In the genomic region with DNA sequence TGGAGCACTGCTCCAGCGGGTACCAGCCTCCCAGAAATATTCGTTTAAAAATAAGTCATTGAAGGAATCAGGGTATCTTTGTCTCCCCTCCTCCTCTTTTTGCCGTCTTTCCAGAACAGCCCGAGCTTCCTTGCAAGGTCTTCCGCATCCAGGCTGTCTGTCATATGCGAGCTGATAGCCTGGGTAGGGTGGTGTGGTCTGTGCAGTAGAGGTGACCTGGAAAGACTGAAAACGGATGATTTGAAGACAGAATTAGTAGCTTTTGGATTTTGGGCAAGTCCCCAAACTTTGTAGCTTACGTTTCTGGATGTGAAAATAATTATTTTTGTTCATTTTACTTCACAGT, we compare ENCODE assay signal across 8 cellular contexts. TPM values are rescaled to one million over a fixed set of nuclear protein-coding genes. Genes with fewer than 3 reads are reported as not detected.
A peak's percentile ranks its signal among the peaks of the same experiment; 100 is the strongest.
DNase-seq lines count a peak whose midpoint lies in the region; ATAC-seq, FAIRE-seq and TF ChIP-seq lines count a peak whose summit lies in the region.

No MANE protein-coding gene starts in this region.

- TF ChIP-seq POLR2A in GM18505 (IDR thresholded peaks at IDR 0.05; ENCODE audit: borderline replicate concordance, extremely low read depth, insufficient read depth, insufficient read length) = no peak

- H3K4me1 ChIP-seq in small intestine (ENCODE audit: control insufficient read depth in 2 of 2, insufficient read depth in 1 of 2, low read depth in 1 of 2, low read length in 1 of 2) = no peaks in the 10 kb centered on the region

- H3K4me3 ChIP-seq in WI38 (ENCODE audit: low read depth, low read length) (peak overlapping the region; percentile 82), small intestine (ENCODE audit: low read depth in 1 of 2, low read length in 2 of 2) (peak overlapping the region; percentile 55 to 63)

- no peaks in the 10 kb centered on the region for H3K36me3 ChIP-seq in small intestine (ENCODE audit: control insufficient read depth in 2 of 2, insufficient read depth in 2 of 2, low read length in 2 of 2)

- no peak for TF ChIP-seq CTCF in WI38 (IDR thresholded peaks at IDR 0.05; ENCODE audit: low read depth, low read length)

- FAIRE-seq in small intestine (lab: Jason Lieb, UNC) = no peak

- H3K27ac ChIP-seq in small intestine (ENCODE audit: low read depth in 1 of 2, low read length in 1 of 2) = peak overlapping the region in 1 of 2 donors; percentile 38

- no peaks in the 10 kb centered on the region for H3K27me3 ChIP-seq in small intestine (ENCODE audit: control insufficient read depth in 2 of 2, insufficient read depth in 2 of 2, low read length in 2 of 2)

- ATAC-seq in GM18505 (IDR thresholded peaks at IDR 0.05; ENCODE audit: unreplicated experiment) (peak; percentile 4), HG03039 (IDR thresholded peaks at IDR 0.05; ENCODE audit: unreplicated experiment) (peak; percentile 3)

- DNase-seq in hepatic stellate cell (ENCODE audit: low spot score) (peak; percentile 2), small intestine (peak; percentile 23), DMS79 treated with DMSO at 0.1 percent for 48 hours (lab: John Stamatoyannopoulos, UW) (no peak), SHP77 treated with DMSO at 0.1 percent for 48 hours (lab: John Stamatoyannopoulos, UW) (no peak)
- no peak for DNase-seq in activated CD4-positive, alpha-beta T cell treated with anti-CD3 and anti-CD28 coated beads for 4 hours

- WGBS in small intestine, 3 donors = 0 to 1% (median 1%) methylated on average over 8 of the region's 8 CpGs

- H3K9me3 ChIP-seq in small intestine (ENCODE audit: control insufficient read depth, low read depth) = no peaks in the 10 kb centered on the region

RNA-seq across cellular contexts. Expression of gene VPS50, which starts 0.5 kb away (rescaled TPM):
- polyA plus RNA-seq in small intestine = 1 to 10 TPM; 4.9 to 9.3 (median 8.7) TPM

RNA-seq across cellular contexts. Expression of gene HEPACAM2, which starts 6.4 kb away (rescaled TPM):
- polyA plus RNA-seq in small intestine = 10 to 100 TPM in 2 of 3 donors, 1 to 10 TPM in 1; 9.2 to 18.0 (median 10.5) TPM

Comparison
In these comparisons a context has a peak if more than half of its experiments do, and no peak if none do; other contexts are left out.
1. DNase-seq: peak in hepatic stellate cell (single experiment) and small intestine (single experiment); none in activated CD4-positive, alpha-beta T cell treated with anti-CD3 and anti-CD28 coated beads for 4 hours (0 of 2), DMS79 treated with DMSO at 0.1 percent for 48 hours (single experiment) and SHP77 treated with DMSO at 0.1 percent for 48 hours (single experiment).